In the genomic region with DNA sequence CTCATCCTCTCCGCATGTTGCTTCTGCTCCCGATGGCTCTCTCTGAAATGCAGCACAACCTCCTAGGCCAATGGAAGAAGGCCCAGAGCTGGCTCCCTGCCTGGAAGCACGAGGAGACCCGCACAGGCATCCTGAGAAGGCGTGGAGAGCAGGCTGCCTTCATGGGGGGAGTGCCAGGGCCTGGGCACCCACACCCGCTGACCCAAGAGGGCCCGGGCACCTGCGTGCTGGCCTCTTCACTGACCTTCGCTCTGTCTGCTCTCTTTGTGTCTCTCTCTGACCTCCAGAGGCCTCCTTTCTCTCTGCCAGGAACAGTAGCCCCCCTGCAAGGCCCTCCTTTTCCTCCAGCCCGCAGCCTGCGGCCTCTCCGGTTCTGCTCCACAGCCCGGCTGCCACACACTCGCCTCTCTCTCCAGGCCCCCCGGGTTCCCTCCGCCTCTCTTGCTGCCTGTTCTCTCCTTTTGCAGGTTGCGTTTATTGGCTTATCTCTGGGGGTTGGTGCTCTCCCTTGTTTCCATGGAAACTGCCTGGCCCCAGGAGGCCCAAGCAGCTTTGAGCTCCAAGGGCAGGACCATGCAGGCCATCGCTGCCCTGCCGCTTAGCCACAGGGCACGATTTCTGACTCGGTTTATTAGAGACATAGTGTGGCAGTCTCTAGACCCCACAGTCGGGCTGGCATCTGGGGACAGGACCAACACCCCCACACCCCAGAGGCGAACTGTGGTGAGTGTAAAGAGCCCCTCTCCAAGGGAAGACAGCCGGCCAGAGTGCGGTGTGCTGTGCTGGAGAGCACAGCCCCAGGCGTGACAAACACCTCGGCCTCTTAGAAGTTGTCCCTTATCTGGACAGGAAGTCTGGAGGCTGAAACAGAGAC, we compare ENCODE assay signal across 8 cellular contexts. TPM values are rescaled to one million over a fixed set of nuclear protein-coding genes. Genes with fewer than 3 reads are reported as not detected.
DNase-seq lines count a peak whose midpoint lies in the region; TF ChIP-seq lines count a peak whose summit lies in the region.

No MANE protein-coding gene starts in this region.

- intact Hi-C loops in lower leg skin (cut with DNase I; ENCODE audit: low total_unique reads), result loop anchor here (10.0 kb wide), 1 partner anchor 161 kb away; a partner anchor contains a TSS

- peaks cover 10% of the 10 kb centered on the region for H3K36me3 Mint-ChIP-seq in activated CD4-positive, alpha-beta T cell treated with anti-CD3 and anti-CD28 coated beads, Interleukin-2, amount 10 ng/mL, durations not matched to agents 7 days and 5 days (ENCODE audit: low read depth)
- H3K36me3 Mint-ChIP-seq in activated naive CD8-positive, alpha-beta T cell treated with anti-CD3 and anti-CD28 coated beads for 36 hours, result peaks cover 31% of the 10 kb centered on the region

- no peaks in the 10 kb centered on the region for H3K27me3 Mint-ChIP-seq in activated CD4-positive, alpha-beta T cell treated with anti-CD3 and anti-CD28 coated beads, Interleukin-2, amount 10 ng/mL, durations not matched to agents 7 days and 5 days
- H3K27me3 Mint-ChIP-seq in activated naive CD8-positive, alpha-beta T cell treated with anti-CD3 and anti-CD28 coated beads for 36 hours, result no peaks in the 10 kb centered on the region

- H3K9me3 Mint-ChIP-seq in activated CD4-positive, alpha-beta T cell treated with anti-CD3 and anti-CD28 coated beads, Interleukin-2, amount 10 ng/mL, durations not matched to agents 7 days and 5 days, result no peaks in the 10 kb centered on the region
- no peaks in the 10 kb centered on the region for H3K9me3 Mint-ChIP-seq in activated naive CD8-positive, alpha-beta T cell treated with anti-CD3 and anti-CD28 coated beads for 36 hours

- no peak for DNase-seq in activated CD4-positive, alpha-beta T cell treated with anti-CD3 and anti-CD28 coated beads, Interleukin-2, amount 10 ng/mL, durations not matched to agents 7 days and 5 days
- DNase-seq in activated CD4-positive, alpha-beta T cell treated with anti-CD3 and anti-CD28 coated beads for 4 hours, result no peak
- DNase-seq in activated naive CD8-positive, alpha-beta T cell treated with anti-CD3 and anti-CD28 coated beads for 36 hours, result no peak
- DNase-seq in hypothalamus (lab: John Stamatoyannopoulos, UW) (peak in 28 of 51 donors; percentile 4 to 72 (median 36)), superior temporal gyrus (ENCODE audit: extremely low spot score) (peak; percentile 14), lower leg skin (ENCODE audit: low spot score in 2 of 2) (no peak), NCI-H2107 (lab: John Stamatoyannopoulos, UW) (no peak), NCI-H510A (lab: John Stamatoyannopoulos, UW) (no peak)

- no peak for TF ChIP-seq CTCF in lower leg skin (IDR thresholded peaks at IDR 0.05)

- H3K27ac Mint-ChIP-seq in activated CD4-positive, alpha-beta T cell treated with anti-CD3 and anti-CD28 coated beads, Interleukin-2, amount 10 ng/mL, durations not matched to agents 7 days and 5 days, result peak overlapping the region; percentile 87
- peak overlapping the region; percentile 87 for H3K27ac Mint-ChIP-seq in activated naive CD8-positive, alpha-beta T cell treated with anti-CD3 and anti-CD28 coated beads for 36 hours

- 82 to 83% methylated on average over 26 to 27 of the region's 27 CpGs for WGBS in lower leg skin, 2 donors

- POLR2A ChIA-PET in activated CD4-positive, alpha-beta T cell treated with anti-CD3 and anti-CD28 coated beads, Interleukin-2, amount 10 ng/mL, durations not matched to agents 7 days and 5 days (lab: Charles Lee), result no interaction called here

- CTCF ChIA-PET in activated CD4-positive, alpha-beta T cell treated with anti-CD3 and anti-CD28 coated beads, Interleukin-2, amount 10 ng/mL, durations not matched to agents 7 days and 5 days (lab: Charles Lee), result interaction anchor here (1.5 kb wide), 1 partner anchor 148 kb away, joined by 4 read pairs; no protein-coding TSS in a partner anchor

- H3K4me1 Mint-ChIP-seq in activated CD4-positive, alpha-beta T cell treated with anti-CD3 and anti-CD28 coated beads, Interleukin-2, amount 10 ng/mL, durations not matched to agents 7 days and 5 days, result peaks cover 20% of the 10 kb centered on the region
- H3K4me1 Mint-ChIP-seq in activated naive CD8-positive, alpha-beta T cell treated with anti-CD3 and anti-CD28 coated beads for 36 hours, result peaks cover 9% of the 10 kb centered on the region

- peak overlapping the region; percentile 75 for H3K4me3 Mint-ChIP-seq in activated CD4-positive, alpha-beta T cell treated with anti-CD3 and anti-CD28 coated beads, Interleukin-2, amount 10 ng/mL, durations not matched to agents 7 days and 5 days
- H3K4me3 Mint-ChIP-seq in activated naive CD8-positive, alpha-beta T cell treated with anti-CD3 and anti-CD28 coated beads for 36 hours, result peak overlapping the region; percentile 86

- no peak for TF ChIP-seq POLR2A in lower leg skin (IDR thresholded peaks at IDR 0.05)

- no peak overlapping the region for H3K4me3 ChIP-seq in lower leg skin (ENCODE audit: low read depth, poor library complexity, severe bottlenecking)

RNA-seq across cellular contexts. Expression of a gene that starts 1.7 kb away (rescaled TPM):
- 100 to 1,000 TPM; 387 to 417 TPM for total RNA-seq in activated CD4-positive, alpha-beta T cell treated with anti-CD3 and anti-CD28 coated beads, Interleukin-2, amount 10 ng/mL, durations not matched to agents 7 days and 5 days
- total RNA-seq in activated naive CD8-positive, alpha-beta T cell treated with anti-CD3 and anti-CD28 coated beads for 36 hours, result 100 to 1,000 TPM; 366 to 371 TPM
- total RNA-seq in lower leg skin, result 100 to 1,000 TPM; 127 to 189 (median 149) TPM

RNA-seq across cellular contexts. Expression of a gene that starts 2.3 kb away (rescaled TPM):
- 10 to 100 TPM; 70.9 to 71.3 TPM for total RNA-seq in activated CD4-positive, alpha-beta T cell treated with anti-CD3 and anti-CD28 coated beads, Interleukin-2, amount 10 ng/mL, durations not matched to agents 7 days and 5 days
- total RNA-seq in activated naive CD8-positive, alpha-beta T cell treated with anti-CD3 and anti-CD28 coated beads for 36 hours, result 100 to 1,000 TPM; 109 to 110 TPM
- total RNA-seq in lower leg skin, result 10 to 100 TPM; 29.7 to 44.4 (median 38.6) TPM

RNA-seq across cellular contexts. Expression of a gene that starts 14.5 kb away (rescaled TPM):
- not detected for total RNA-seq in activated CD4-positive, alpha-beta T cell treated with anti-CD3 and anti-CD28 coated beads, Interleukin-2, amount 10 ng/mL, durations not matched to agents 7 days and 5 days
- total RNA-seq in activated naive CD8-positive, alpha-beta T cell treated with anti-CD3 and anti-CD28 coated beads for 36 hours, result not detected
- total RNA-seq in lower leg skin, result not detected

RNA-seq across cellular contexts. Expression of a gene that starts 38.8 kb away (rescaled TPM):
- 1 to 10 TPM; 1.1 to 1.7 TPM for total RNA-seq in activated CD4-positive, alpha-beta T cell treated with anti-CD3 and anti-CD28 coated beads, Interleukin-2, amount 10 ng/mL, durations not matched to agents 7 days and 5 days
- total RNA-seq in activated naive CD8-positive, alpha-beta T cell treated with anti-CD3 and anti-CD28 coated beads for 36 hours, result 1 to 10 TPM in 1 of 2 experiments, under 1 TPM in 1; 0.72 to 1.4 TPM
- total RNA-seq in lower leg skin, result 1 to 10 TPM in 3 of 4 donors, under 1 TPM in 1; 0.84 to 4.0 (median 3.2) TPM

RNA-seq across cellular contexts. Expression of a gene that starts 54.7 kb away (rescaled TPM):
- not detected for total RNA-seq in activated CD4-positive, alpha-beta T cell treated with anti-CD3 and anti-CD28 coated beads, Interleukin-2, amount 10 ng/mL, durations not matched to agents 7 days and 5 days
- not detected for total RNA-seq in activated naive CD8-positive, alpha-beta T cell treated with anti-CD3 and anti-CD28 coated beads for 36 hours
- total RNA-seq in lower leg skin, result not detected

Comparison
In these comparisons a context has a peak if more than half of its experiments do, and no peak if none do; other contexts are left out.
1. DNase-seq: peak in hypothalamus (28 of 51) and superior temporal gyrus (single experiment); none in activated CD4-positive, alpha-beta T cell treated with anti-CD3 and anti-CD28 coated beads, Interleukin-2, amount 10 ng/mL, durations not matched to agents 7 days and 5 days (single experiment), activated CD4-positive, alpha-beta T cell treated with anti-CD3 and anti-CD28 coated beads for 4 hours (0 of 2), activated naive CD8-positive, alpha-beta T cell treated with anti-CD3 and anti-CD28 coated beads for 36 hours (single experiment), lower leg skin (0 of 2), NCI-H2107 (single experiment) and NCI-H510A (single experiment).